ENCODE assay signal across 9 cellular contexts in the genomic region with DNA sequence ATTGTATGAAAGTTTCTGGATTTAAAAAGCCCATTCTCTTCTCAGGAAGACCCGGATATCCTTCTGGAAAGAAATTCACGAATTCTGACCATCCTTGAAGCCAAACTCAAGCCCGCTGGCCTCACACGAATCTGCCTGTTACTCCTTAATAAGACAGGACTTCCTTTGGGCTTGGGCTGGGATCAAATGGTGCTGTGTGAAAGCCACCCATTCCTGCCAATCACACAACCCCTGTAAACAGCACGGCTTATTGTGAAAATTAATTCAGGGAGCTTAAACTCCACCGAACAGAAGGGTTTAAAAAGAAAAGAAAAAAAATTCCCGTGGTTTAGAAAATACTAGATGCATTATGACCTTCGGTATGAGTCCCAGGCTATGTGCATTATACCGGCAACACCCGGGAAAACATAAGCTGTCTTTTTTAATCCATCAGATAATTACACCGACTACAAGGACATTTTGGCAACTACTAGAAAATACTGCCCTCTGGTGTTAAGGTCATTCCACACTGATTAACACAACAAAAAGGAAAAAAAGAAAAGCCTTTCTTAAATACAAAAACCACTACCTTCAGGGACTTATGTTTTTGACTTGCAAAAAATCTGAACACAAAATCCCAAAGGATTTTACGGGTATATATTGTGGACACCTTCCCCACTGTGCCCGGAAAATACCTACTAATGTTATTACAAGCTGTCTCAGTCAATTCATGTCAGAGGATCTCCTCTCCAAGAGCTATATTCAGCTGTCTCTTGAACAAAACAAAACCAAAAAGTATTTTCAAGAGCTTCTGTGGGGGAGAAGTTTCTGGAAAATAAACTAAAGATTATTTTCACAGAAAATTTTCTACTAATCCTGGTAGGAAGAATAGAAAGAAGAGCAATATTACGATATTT.
DNase-seq lines count a peak whose midpoint lies in the region; ATAC-seq and TF ChIP-seq lines count a peak whose summit lies in the region.
"Had no signal": no experiment of that assay in that cellular context is flagged by ENCODE, and none has a peak within 500 bp of the region (broad histone marks: within the 10 kb centered on the region; RNA-seq: fewer than 3 reads in every experiment).

No MANE protein-coding gene starts in this region.

- no peak overlapping the region for H3K4me3 Mint-ChIP-seq in T-helper 17 cell
- peak overlapping the region; percentile 42 for H3K4me3 Mint-ChIP-seq in progenitor cell of endocrine pancreas (ENCODE audit: low read depth)
- H3K4me3 Mint-ChIP-seq: CD8-positive, alpha-beta memory T cell had no signal

- no peak overlapping the region for H3K27ac Mint-ChIP-seq in T-helper 17 cell
- no peak overlapping the region for H3K27ac Mint-ChIP-seq in progenitor cell of endocrine pancreas
- H3K27ac Mint-ChIP-seq: CD8-positive, alpha-beta memory T cell had no signal

- no peaks in the 10 kb centered on the region for H3K4me1 Mint-ChIP-seq in T-helper 17 cell
- no peaks in the 10 kb centered on the region for H3K4me1 Mint-ChIP-seq in progenitor cell of endocrine pancreas (ENCODE audit: low read depth)

- H3K9me3 Mint-ChIP-seq in progenitor cell of endocrine pancreas (ENCODE audit: low read depth): no peaks in the 10 kb centered on the region
- H3K9me3 Mint-ChIP-seq: CD8-positive, alpha-beta memory T cell had no signal

- no peak overlapping the region for H3K4me3 ChIP-seq in foreskin fibroblast (ENCODE audit: low read depth in 1 of 2, low read length in 2 of 2)

- H3K9me3 ChIP-seq in T-helper 17 cell (ENCODE audit: control insufficient read depth, low read length, poor library complexity, severe bottlenecking): no peaks in the 10 kb centered on the region

- ATAC-seq in T-helper 17 cell: peak; percentile 37
- ATAC-seq in GM19452 (IDR thresholded peaks at IDR 0.05; ENCODE audit: unreplicated experiment): no peak

- DNase-seq in NCI-H510A treated with DMSO at 0.1 percent for 48 hours (lab: John Stamatoyannopoulos, UW) (peak; percentile 47), NCI-H510A (lab: John Stamatoyannopoulos, UW) (no peak), NCI-H1436 (lab: John Stamatoyannopoulos, UW) (peak; percentile 44), T-helper 17 cell (no peak), foreskin fibroblast (peak; percentile 25 to 67), progenitor cell of endocrine pancreas (ENCODE audit: low spot score, unreplicated experiment) (no peak)
- DNase-seq in activated CD4-positive, alpha-beta T cell treated with anti-CD3 and anti-CD28 coated beads, Interleukin-2, amount 50 U/mL, for 48 hours: no peak

- H3K27me3 Mint-ChIP-seq in T-helper 17 cell (peaks cover 32% of the 10 kb centered on the region), progenitor cell of endocrine pancreas (peaks cover 14% of the 10 kb centered on the region)

- TF ChIP-seq CTCF in foreskin fibroblast (IDR thresholded peaks at IDR 0.05; ENCODE audit: low read depth, low read length) (peak; percentile 48), progenitor cell of endocrine pancreas (IDR thresholded peaks at IDR 0.05; ENCODE audit: unreplicated experiment) (peak; percentile 80)

- H3K36me3 Mint-ChIP-seq in T-helper 17 cell (ENCODE audit: low read depth): peaks cover 7% of the 10 kb centered on the region
- H3K36me3 Mint-ChIP-seq in progenitor cell of endocrine pancreas (ENCODE audit: insufficient read depth): no peaks in the 10 kb centered on the region
- H3K36me3 Mint-ChIP-seq: CD8-positive, alpha-beta memory T cell had no signal

Comparison
In these comparisons a context has a peak if more than half of its experiments do, and no peak if none do; other contexts are left out.
1. DNase-seq: peak in NCI-H510A treated with DMSO at 0.1 percent for 48 hours (single experiment), NCI-H1436 (single experiment) and foreskin fibroblast (2 of 2); none in NCI-H510A (single experiment), T-helper 17 cell (0 of 3), progenitor cell of endocrine pancreas (single experiment) and activated CD4-positive, alpha-beta T cell treated with anti-CD3 and anti-CD28 coated beads, Interleukin-2, amount 50 U/mL, for 48 hours (0 of 2).